1 cellular context compared by ENCODE assay signal in genomic region chr10:46001187-46001756, GRCh38.
TF ChIP-seq lines count a peak whose summit lies in the region.

No MANE protein-coding gene starts in this region.

TF ChIP-seq in K562, 482 proteins besides CTCF, POLR2A, EP300 and RAD21 (continued from another document and continues in another):
- TF ChIP-seq, protein P1, sequence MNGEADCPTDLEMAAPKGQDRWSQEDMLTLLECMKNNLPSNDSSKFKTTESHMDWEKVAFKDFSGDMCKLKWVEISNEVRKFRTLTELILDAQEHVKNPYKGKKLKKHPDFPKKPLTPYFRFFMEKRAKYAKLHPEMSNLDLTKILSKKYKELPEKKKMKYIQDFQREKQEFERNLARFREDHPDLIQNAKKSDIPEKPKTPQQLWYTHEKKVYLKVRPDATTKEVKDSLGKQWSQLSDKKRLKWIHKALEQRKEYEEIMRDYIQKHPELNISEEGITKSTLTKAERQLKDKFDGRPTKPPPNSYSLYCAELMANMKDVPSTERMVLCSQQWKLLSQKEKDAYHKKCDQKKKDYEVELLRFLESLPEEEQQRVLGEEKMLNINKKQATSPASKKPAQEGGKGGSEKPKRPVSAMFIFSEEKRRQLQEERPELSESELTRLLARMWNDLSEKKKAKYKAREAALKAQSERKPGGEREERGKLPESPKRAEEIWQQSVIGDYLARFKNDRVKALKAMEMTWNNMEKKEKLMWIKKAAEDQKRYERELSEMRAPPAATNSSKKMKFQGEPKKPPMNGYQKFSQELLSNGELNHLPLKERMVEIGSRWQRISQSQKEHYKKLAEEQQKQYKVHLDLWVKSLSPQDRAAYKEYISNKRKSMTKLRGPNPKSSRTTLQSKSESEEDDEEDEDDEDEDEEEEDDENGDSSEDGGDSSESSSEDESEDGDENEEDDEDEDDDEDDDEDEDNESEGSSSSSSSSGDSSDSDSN (IDR thresholded peaks at IDR 0.05; ENCODE audit: borderline replicate concordance in 1 of 2, low read depth in 2 of 2, low read length in 2 of 2) = no peak
- no peak for TF ChIP-seq KDM5B (IDR thresholded peaks at IDR 0.05; ENCODE audit: insufficient replicate concordance, low read depth, low read length)
- TF ChIP-seq JUND (IDR thresholded peaks at IDR 0.05; ENCODE audit: borderline replicate concordance, low read depth, low read length) = peak; percentile 86; the same call in 1 of the 2 replicates
- peak; percentile 44; the same call in 1 of the 3 replicates for TF ChIP-seq JUND (tag; IDR thresholded peaks at IDR 0.05; ENCODE audit: borderline replicate concordance, low read depth, low read length)
- no peak for TF ChIP-seq CCAR2 (IDR thresholded peaks at IDR 0.05; ENCODE audit: low read depth, low read length)
- no peak for TF ChIP-seq GABPB2 (CRISPR knock-in tag; conservative IDR thresholded peaks at IDR 0.05)
- peak; percentile 41 for TF ChIP-seq U2AF1 (optimal IDR thresholded peaks at IDR 0.05; ENCODE audit: low read depth, low read length)
- TF ChIP-seq PTTG1 (tag; IDR thresholded peaks at IDR 0.05; ENCODE audit: low read depth) = no peak
- peak; percentile 98 for TF ChIP-seq NFIC (IDR thresholded peaks at IDR 0.05)
- TF ChIP-seq ZNF282 (CRISPR knock-in tag; IDR thresholded peaks at IDR 0.05) = no peak
- TF ChIP-seq HNRNPL (IDR thresholded peaks at IDR 0.05; ENCODE audit: low read depth, low read length) = no peak
- no peak for TF ChIP-seq ZNF23 (CRISPR knock-in tag; IDR thresholded peaks at IDR 0.05)
- TF ChIP-seq TEAD1 (CRISPR knock-in tag; IDR thresholded peaks at IDR 0.05) = peak; percentile 98 to 99
- no peak for TF ChIP-seq PTRF (tag; IDR thresholded peaks at IDR 0.05)
- no peak for TF ChIP-seq XRCC3 (IDR thresholded peaks at IDR 0.05)
- peak; percentile 85 to 94; a peak in 2 of 4 replicates for TF ChIP-seq SIN3A (IDR thresholded peaks at IDR 0.05; ENCODE audit: borderline replicate concordance in 2 of 2, control insufficient read depth in 1 of 2, low read depth in 2 of 2, low read length in 2 of 2)
- TF ChIP-seq KLF6 (CRISPR knock-in tag; IDR thresholded peaks at IDR 0.05; ENCODE audit: borderline replicate concordance) = peak; percentile 66; the same call in 1 of the 2 replicates
- no peak for TF ChIP-seq ZFPM2 (CRISPR knock-in tag; IDR thresholded peaks at IDR 0.05)
- no peak for TF ChIP-seq HNRNPLL (IDR thresholded peaks at IDR 0.05; ENCODE audit: low read depth, low read length, poor library complexity, severe bottlenecking)
- TF ChIP-seq, protein P2, sequence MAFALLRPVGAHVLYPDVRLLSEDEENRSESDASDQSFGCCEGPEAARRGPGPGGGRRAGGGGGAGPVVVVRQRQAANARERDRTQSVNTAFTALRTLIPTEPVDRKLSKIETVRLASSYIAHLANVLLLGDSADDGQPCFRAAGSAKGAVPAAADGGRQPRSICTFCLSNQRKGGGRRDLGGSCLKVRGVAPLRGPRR (CRISPR knock-in tag; IDR thresholded peaks at IDR 0.05) = no peak
- peak; percentile 93 for TF ChIP-seq ZNF583 (CRISPR knock-in tag; IDR thresholded peaks at IDR 0.05)
- peak; percentile 95 for TF ChIP-seq ELF4 (CRISPR knock-in tag; IDR thresholded peaks at IDR 0.05)
- peak; percentile 36 to 55; a peak in 1 of 4 replicates for TF ChIP-seq NRF1 (conservative IDR thresholded peaks at IDR 0.05 in 1 of 2, IDR thresholded peaks at IDR 0.05 in 1 of 2)
- no peak for TF ChIP-seq SFPQ (IDR thresholded peaks at IDR 0.05; ENCODE audit: low read depth, low read length)
- TF ChIP-seq HMGN3 (IDR thresholded peaks at IDR 0.05; ENCODE audit: borderline replicate concordance, extremely low read depth, insufficient read length, low read depth, low read length) = peak; percentile 93
- no peak for TF ChIP-seq GTF2E2 (tag; IDR thresholded peaks at IDR 0.05)
- TF ChIP-seq SREBF1 (IDR thresholded peaks at IDR 0.05; ENCODE audit: borderline replicate concordance, low read depth, low read length) = no peak
- no peak for TF ChIP-seq ZNF407 (IDR thresholded peaks at IDR 0.05; ENCODE audit: low read depth)
- 0 out of 2 replicates have a peak, but pooled peaks have one; percentile 20 for TF ChIP-seq ZBTB40 (IDR thresholded peaks at IDR 0.05)
- no peak for TF ChIP-seq ZBTB40 (CRISPR knock-in tag; IDR thresholded peaks at IDR 0.05)
- TF ChIP-seq ZBTB43 (CRISPR knock-in tag; IDR thresholded peaks at IDR 0.05) = no peak
- no peak for TF ChIP-seq WHSC1 (IDR thresholded peaks at IDR 0.05; ENCODE audit: low read length)
- TF ChIP-seq NBN (IDR thresholded peaks at IDR 0.05; ENCODE audit: low read depth) = peak; percentile 99
- peak; percentile 88 for TF ChIP-seq MTA3 (IDR thresholded peaks at IDR 0.05; ENCODE audit: borderline replicate concordance)
- no peak for TF ChIP-seq SUPT5H (IDR thresholded peaks at IDR 0.05)
